19 cellular contexts compared by ENCODE assay signal in the genomic region with DNA sequence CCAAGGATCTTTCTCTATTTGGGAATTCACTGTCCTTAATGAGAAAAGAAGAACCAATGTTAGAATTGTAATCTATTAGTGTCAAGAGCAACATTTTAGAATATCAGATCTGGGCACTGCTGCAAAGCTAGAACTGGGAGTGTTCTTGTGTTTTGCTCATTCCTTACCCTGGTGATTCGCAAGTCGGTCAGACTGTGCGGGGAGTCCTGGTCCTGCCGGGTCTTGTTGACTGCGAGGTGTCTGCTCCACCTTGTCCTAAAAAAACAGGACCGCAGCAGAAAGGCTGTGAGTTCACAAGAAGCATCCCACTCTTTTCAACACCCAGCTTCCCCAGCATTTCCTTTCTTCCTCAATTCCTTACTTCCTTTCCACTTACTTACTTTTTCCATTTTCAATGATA.
A peak's percentile ranks its signal among the peaks of the same experiment; 100 is the strongest.
DNase-seq lines count a peak whose midpoint lies in the region; ATAC-seq and TF ChIP-seq lines count a peak whose summit lies in the region.
"Had no signal": no experiment of that assay in that cellular context is flagged by ENCODE, and none has a peak within 500 bp of the region (broad histone marks: within the 10 kb centered on the region; RNA-seq: fewer than 3 reads in every experiment).

No MANE protein-coding gene starts in this region.

- no peak overlapping the region for H2BK5ac ChIP-seq in neuronal stem cell (ENCODE audit: low read length)

- no peak overlapping the region for H3K18ac ChIP-seq in neuronal stem cell (ENCODE audit: low read length)

- no peaks in the 10 kb centered on the region for H3K9me3 Mint-ChIP-seq in GM23338
- H3K9me3 Mint-ChIP-seq: CD4-positive, CD25-positive, alpha-beta regulatory T cell; CD8-positive, alpha-beta memory T cell; IgD-negative memory B cell had no signal

- no peak overlapping the region for H3K4ac ChIP-seq in neuronal stem cell (ENCODE audit: low read length)

- H3K9me3 ChIP-seq in HUES6 (ENCODE audit: control insufficient read depth, insufficient read depth, low read depth, low read length) (no peaks in the 10 kb centered on the region), neuronal stem cell (replicated peaks in 1 of 2; ENCODE audit: control insufficient read depth in 2 of 2, insufficient read depth in 1 of 2, low read depth in 1 of 2, low read length in 2 of 2) (no peaks in the 10 kb centered on the region)
- H3K9me3 ChIP-seq: BE2C had no signal

- no peak overlapping the region for H3K4me3 Mint-ChIP-seq in GM23338
- H3K4me3 Mint-ChIP-seq: CD4-positive, CD25-positive, alpha-beta regulatory T cell; CD8-positive, alpha-beta memory T cell; IgD-negative memory B cell had no signal

- H3K27me3 ChIP-seq in GM23338 (ENCODE audit: insufficient read depth), result no peaks in the 10 kb centered on the region
- no peaks in the 10 kb centered on the region for H3K27me3 ChIP-seq in HUES6 (ENCODE audit: control insufficient read depth, insufficient read depth, low read length)
- H3K27me3 ChIP-seq in neuronal stem cell (ENCODE audit: control insufficient read depth in 3 of 3, insufficient read depth in 3 of 3, low read depth in 1 of 3, low read length in 3 of 3), result no peaks in the 10 kb centered on the region

- H3K4me2 ChIP-seq in GM23338 (peak overlapping the region; percentile 6; the same call in 1 of the 2 replicates), neuronal stem cell (ENCODE audit: insufficient read depth, low read length, poor library complexity, severe bottlenecking) (no peak overlapping the region)

- no peaks in the 10 kb centered on the region for H3K27me3 Mint-ChIP-seq in GM23338 (ENCODE audit: insufficient read depth, low read depth, poor library complexity)

- no peak overlapping the region for H4K91ac ChIP-seq in neuronal stem cell (ENCODE audit: low read depth, low read length, poor library complexity)

- no peak overlapping the region for H2BK120ac ChIP-seq in neuronal stem cell (ENCODE audit: low read depth, low read length)

- peaks cover 53% of the 10 kb centered on the region for H3K4me1 Mint-ChIP-seq in GM23338
- H3K4me1 Mint-ChIP-seq: CD8-positive, alpha-beta memory T cell; IgD-negative memory B cell had no signal

- H3K79me1 ChIP-seq in neuronal stem cell (ENCODE audit: low read depth, low read length), result no peaks in the 10 kb centered on the region

- H3K27ac ChIP-seq in GM23338 (ENCODE audit: low read depth), result peak overlapping the region; percentile 56
- 0 out of 2 replicates have a peak overlapping the region, but pooled peaks have one; percentile 31 for H3K27ac ChIP-seq in HUES6 (ENCODE audit: low read depth, low read length)
- H3K27ac ChIP-seq in neuronal stem cell (replicated peaks; ENCODE audit: low read length), result peak overlapping the region; percentile 31
- H3K27ac ChIP-seq: GM23248 had no signal

- peaks cover 52% of the 10 kb centered on the region for H3K4me1 ChIP-seq in GM23338 (ENCODE audit: insufficient read depth)
- peaks cover 25% of the 10 kb centered on the region for H3K4me1 ChIP-seq in HUES6 (ENCODE audit: control insufficient read depth, insufficient read depth, low read length)
- peaks cover 0 to 18% of the 10 kb centered on the region in 2 donors for H3K4me1 ChIP-seq in neuronal stem cell (ENCODE audit: control insufficient read depth in 2 of 2, insufficient read depth in 1 of 2, low read depth in 1 of 2, low read length in 2 of 2)
- H3K4me1 ChIP-seq: BE2C had no signal

- H3K9me2 ChIP-seq in GM23338 (ENCODE audit: insufficient read depth), result no peaks in the 10 kb centered on the region

- no peak overlapping the region for H2BK12ac ChIP-seq in neuronal stem cell (ENCODE audit: low read length)

- no peak overlapping the region for H4K8ac ChIP-seq in neuronal stem cell (ENCODE audit: low read depth, low read length)

- WGBS in neuronal stem cell (ENCODE audit: extremely low coverage in 2 of 2, insufficient read length in 2 of 2, insufficient replicate concordance in 1 of 2), 2 donors, result no CpG with 5 or more reads among the region's 6 CpGs

- no peak overlapping the region for H3K23ac ChIP-seq in neuronal stem cell (ENCODE audit: low read depth, low read length, poor library complexity)

- no peak overlapping the region for H3K14ac ChIP-seq in neuronal stem cell (ENCODE audit: low read length)

- no peak overlapping the region for H2AK5ac ChIP-seq in neuronal stem cell (ENCODE audit: low read depth, low read length)

- H3K4me3 ChIP-seq in GM23338 (peak overlapping the region; percentile 3; the same call in 1 of the 2 replicates), HUES6 (ENCODE audit: low read depth, low read length) (no peak overlapping the region), epithelial cell of esophagus (ENCODE audit: low read length) (no peak overlapping the region), neuronal stem cell (ENCODE audit: low read length in 2 of 2) (no peak overlapping the region)
- H3K4me3 ChIP-seq: GM23248 had no signal

- no peak overlapping the region for H3K9ac ChIP-seq in HUES6 (ENCODE audit: low read length)
- H3K9ac ChIP-seq in neuronal stem cell (ENCODE audit: low read depth, low read length, poor library complexity), result no peak overlapping the region
- H3K9ac ChIP-seq: GM23248 had no signal

- peak overlapping the region; percentile 73; the same call in 1 of the 2 replicates for H3K27ac Mint-ChIP-seq in GM23338
- H3K27ac Mint-ChIP-seq: CD4-positive, CD25-positive, alpha-beta regulatory T cell; CD8-positive, alpha-beta memory T cell; IgD-negative memory B cell had no signal

- H2BK15ac ChIP-seq in neuronal stem cell (ENCODE audit: low read length), result no peak overlapping the region

- H3K36me3 Mint-ChIP-seq in GM23338 (ENCODE audit: low read depth), result peaks cover 28% of the 10 kb centered on the region
- H3K36me3 Mint-ChIP-seq: CD4-positive, CD25-positive, alpha-beta regulatory T cell; CD8-positive, alpha-beta memory T cell; IgD-negative memory B cell had no signal

- no peaks in the 10 kb centered on the region for H3F3A ChIP-seq in GM23338 (replicated peaks; ENCODE audit: low read depth)

- H3K36me3 ChIP-seq in GM23338 (ENCODE audit: insufficient read depth) (no peaks in the 10 kb centered on the region), HUES6 (ENCODE audit: control insufficient read depth, insufficient read depth, low read length) (peaks cover 17% of the 10 kb centered on the region), neuronal stem cell (replicated peaks in 1 of 2; ENCODE audit: control insufficient read depth in 2 of 2, insufficient read depth in 2 of 2, low read length in 2 of 2) (peaks cover 2 to 50% of the 10 kb centered on the region in 2 donors)
- H3K36me3 ChIP-seq: BE2C had no signal

- peaks cover 65% of the 10 kb centered on the region for H3K79me2 ChIP-seq in GM23338 (replicated peaks; ENCODE audit: insufficient read depth)

- DNase-seq in GM23338 (ENCODE audit: low spot score) (no peak), epithelial cell of esophagus (ENCODE audit: low read depth) (peak; percentile 58), neuronal stem cell (ENCODE audit: low spot score) (no peak), SKM-1 treated with dmso at 0.1 percent for 144 hours (lab: John Stamatoyannopoulos, UW; ENCODE audit: unreplicated experiment) (no peak)
- no peak for DNase-seq in activated CD4-positive, CD25-positive, alpha-beta regulatory T cell (lab: John Stamatoyannopoulos, UW)
- DNase-seq: ACHN; BE2C; CD4-positive, CD25-positive, alpha-beta regulatory T cell; CD8-positive, alpha-beta memory T cell; COR-L47; DMS 273 treated with DMSO at 0.1 percent for 48 hours; DMS53; DND-41; EL; GM23248; HCEC 1CT had no signal

- ATAC-seq in GM23338, result no peak
- ATAC-seq in GM21717 (IDR thresholded peaks at IDR 0.05; ENCODE audit: unreplicated experiment), result no peak

- H2AFZ ChIP-seq in GM23338 (no peak overlapping the region), neuronal stem cell (ENCODE audit: low read length) (no peak overlapping the region)
- H2AFZ ChIP-seq: GM23248 had no signal

- TF ChIP-seq CTCF in GM23338 (conservative IDR thresholded peaks at IDR 0.05; ENCODE audit: low read depth in 2 of 2), result no peak
- no peak for TF ChIP-seq CTCF in epithelial cell of esophagus (IDR thresholded peaks at IDR 0.05; ENCODE audit: insufficient read depth, low read depth, low read length, missing control alignments)

- H4K20me1 ChIP-seq in GM23338 (replicated peaks; ENCODE audit: insufficient read depth), result 0 out of 2 replicates have a peak, but pooled peaks cover 4% of the 10 kb centered on the region

TF ChIP-seq in GM23338, 12 proteins besides CTCF, POLR2A, EP300 and RAD21 (continues in another document):
- no peak for TF ChIP-seq ZNF331 (CRISPR knock-in tag; IDR thresholded peaks at IDR 0.05; ENCODE audit: low read depth)
- no peak for TF ChIP-seq ZNF114 (CRISPR knock-in tag; IDR thresholded peaks at IDR 0.05)
